In genomic region chr17:4845128-4845527, GRCh38 we compare ENCODE assay signal across 13 cellular contexts. TPM values are rescaled to one million over a fixed set of nuclear protein-coding genes. Genes with fewer than 3 reads are reported as not detected.
DNase-seq lines count a peak whose midpoint lies in the region; TF ChIP-seq lines count a peak whose summit lies in the region.
"Had no signal": no experiment of that assay in that cellular context is flagged by ENCODE, and none has a peak within 500 bp of the region (broad histone marks: within the 10 kb centered on the region; RNA-seq: fewer than 3 reads in every experiment).

No MANE protein-coding gene starts in this region.

- H3K79me2 ChIP-seq in OCI-LY3 (ENCODE audit: low read length) = peaks cover 41% of the 10 kb centered on the region

- no peak for TF ChIP-seq POLR2A in testis (IDR thresholded peaks at IDR 0.05)

- no peaks in the 10 kb centered on the region for H3K9me3 ChIP-seq in OCI-LY3 (ENCODE audit: insufficient read depth, low read length)
- H3K9me3 ChIP-seq in thymus (ENCODE audit: control insufficient read depth) = no peaks in the 10 kb centered on the region
- no peaks in the 10 kb centered on the region for H3K9me3 ChIP-seq in testis
- H3K9me3 ChIP-seq: BE2C, esophagus muscularis mucosa, suprapubic skin had no signal

- H4K20me1 ChIP-seq in OCI-LY3 (ENCODE audit: insufficient read depth, low read length) = peaks cover 16% of the 10 kb centered on the region; the same call in 1 of the 2 replicates

- no peaks in the 10 kb centered on the region for H3K27me3 ChIP-seq in OCI-LY3 (ENCODE audit: low read depth, low read length)
- no peaks in the 10 kb centered on the region for H3K27me3 ChIP-seq in thymus (ENCODE audit: control insufficient read depth, insufficient read depth)
- no peaks in the 10 kb centered on the region for H3K27me3 ChIP-seq in testis
- H3K27me3 ChIP-seq: BE2C, esophagus muscularis mucosa, suprapubic skin had no signal

- H3K36me3 ChIP-seq in OCI-LY3 (replicated peaks; ENCODE audit: low read depth, low read length) = peaks cover 2% of the 10 kb centered on the region
- no peaks in the 10 kb centered on the region for H3K36me3 ChIP-seq in thymus (ENCODE audit: control insufficient read depth, insufficient read depth)
- no peaks in the 10 kb centered on the region for H3K36me3 ChIP-seq in testis (ENCODE audit: low read depth, missing control alignments)
- H3K36me3 ChIP-seq: BE2C, esophagus muscularis mucosa, suprapubic skin had no signal

- no peak overlapping the region for H2AFZ ChIP-seq in OCI-LY3 (ENCODE audit: low read depth, low read length)

- H3K9ac ChIP-seq in OCI-LY3 (ENCODE audit: low read length) = peak overlapping the region; percentile 44; the same call in 1 of the 2 replicates

- intact Hi-C loops in testis (cut with DNase I; ENCODE audit: low total_unique reads) = no loop called here

- DNase-seq in epithelial cell of prostate (ENCODE audit: low read depth, low spot score) (no peak), testis (no peak)
- DNase-seq in activated naive CD4-positive, alpha-beta T cell treated with anti-CD3 and anti-CD28 coated beads, Interleukin-2, amount 50 U/mL, for 16 hours = no peak
- DNase-seq: activated B cell treated with CpG ODN at 0.5 μM for 24 hours; BE2C; NCI-H187; Right ventricle myocardium superior; stimulated activated CD4-positive, alpha-beta T cell treated with anti-CD3 and anti-CD28 coated beads, Interleukin-4, amount 100 ng/mL, for 1 hour had no signal

- WGBS in thymus = 92% methylated on average over 6 of the region's 6 CpGs
- WGBS in testis, 2 donors = 87 to 92% methylated on average over 6 of the region's 6 CpGs

- H3K4me3 ChIP-seq in OCI-LY3 (ENCODE audit: low read length) (peak overlapping the region; percentile 50), thymus (ENCODE audit: low read length) (no peak overlapping the region), testis (no peak overlapping the region)
- H3K4me3 ChIP-seq: esophagus muscularis mucosa, suprapubic skin had no signal

- TF ChIP-seq CTCF in OCI-LY3 (IDR thresholded peaks at IDR 0.05; ENCODE audit: low read depth, low read length) = no peak
- TF ChIP-seq CTCF in testis (IDR thresholded peaks at IDR 0.05) = no peak

- peaks cover 19% of the 10 kb centered on the region for H3K4me1 ChIP-seq in OCI-LY3 (ENCODE audit: low read length)
- H3K4me1 ChIP-seq in thymus (ENCODE audit: control insufficient read depth, insufficient read depth, low read length) = peaks cover 8% of the 10 kb centered on the region
- peaks cover 13% of the 10 kb centered on the region for H3K4me1 ChIP-seq in testis
- H3K4me1 ChIP-seq: BE2C had no signal

- peak overlapping the region; percentile 83 for H3K4me2 ChIP-seq in OCI-LY3 (ENCODE audit: low read length)

- H3K27ac ChIP-seq in OCI-LY3 (ENCODE audit: low read length) (peak overlapping the region; percentile 78), epithelial cell of prostate (peak overlapping the region; percentile 99), thymus (ENCODE audit: low read depth) (peak overlapping the region; percentile 18), testis (no peak overlapping the region)
- H3K27ac ChIP-seq: esophagus muscularis mucosa, suprapubic skin had no signal

RNA-seq across cellular contexts. Expression of gene MINK1, which starts 12.0 kb away (rescaled TPM):
- 83.8 TPM for polyA plus RNA-seq in thymus
- total RNA-seq in testis = 100 to 1,000 TPM; 135 to 142 TPM
- polyA plus RNA-seq in testis (ENCODE audit: insufficient read depth, low read depth, low replicate concordance) = 77.4 TPM

RNA-seq across cellular contexts. Expression of gene PLD2, which starts 38.2 kb away (rescaled TPM):
- polyA plus RNA-seq in thymus (30.7 TPM), testis (ENCODE audit: insufficient read depth, low read depth, low replicate concordance) (11.0 TPM)
- 10 to 100 TPM; 17.5 to 31.2 TPM for total RNA-seq in testis

RNA-seq across cellular contexts. Expression of gene PSMB6, which starts 49.2 kb away (rescaled TPM):
- polyA plus RNA-seq in thymus (122 TPM), testis (ENCODE audit: insufficient read depth, low read depth, low replicate concordance) (191 TPM)
- total RNA-seq in testis = 100 to 1,000 TPM; 101 to 138 TPM

RNA-seq across cellular contexts. Expression of gene C17orf107, which starts 54.2 kb away (rescaled TPM):
- 1.2 TPM for polyA plus RNA-seq in thymus
- 1 to 10 TPM; 2.8 to 4.1 TPM for total RNA-seq in testis
- polyA plus RNA-seq in testis (ENCODE audit: insufficient read depth, low read depth, low replicate concordance) = 1.5 TPM
- total RNA-seq: G401 had no signal

Comparison
In these comparisons a context has a peak if more than half of its experiments do, and no peak if none do; other contexts are left out.
1. H3K27ac ChIP-seq: peak in OCI-LY3 (single experiment), epithelial cell of prostate (single experiment) and thymus (single experiment); none in testis (0 of 2).